In the genomic region with DNA sequence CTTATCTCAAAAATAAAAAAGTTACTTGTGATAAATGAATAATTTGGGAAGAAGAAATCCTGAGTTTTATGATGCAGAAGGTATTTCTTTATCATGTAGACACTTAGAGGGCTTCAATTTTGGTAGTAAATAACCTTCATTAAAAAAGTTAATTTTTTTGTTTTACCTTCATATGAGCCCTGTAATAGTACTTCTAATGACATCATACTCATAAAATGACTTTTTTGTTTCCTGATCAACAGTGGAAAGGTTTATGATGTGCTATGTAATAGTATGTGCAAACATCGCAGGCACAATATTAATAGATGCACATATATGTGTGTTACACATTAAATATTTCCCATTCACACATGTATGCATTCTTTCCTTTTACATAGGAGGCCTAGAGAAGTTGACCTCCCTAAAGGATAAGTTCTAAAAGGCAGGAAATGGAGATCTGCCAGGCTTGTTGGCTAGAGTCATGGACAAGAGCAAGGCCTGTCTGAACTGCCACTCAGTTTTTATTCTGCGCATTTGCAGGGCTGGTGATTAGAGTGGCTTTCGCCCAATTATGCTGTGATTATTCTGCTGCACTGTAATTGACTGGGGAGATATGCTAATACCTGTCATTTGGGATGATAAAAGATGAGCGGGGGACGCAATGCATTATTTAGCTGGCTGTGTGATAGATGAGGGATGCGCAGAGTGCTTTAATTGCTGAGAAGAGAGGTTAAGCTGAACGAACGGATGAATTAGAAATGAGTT, we compare ENCODE assay signal across 15 cellular contexts.
DNase-seq lines count a peak whose midpoint lies in the region; ATAC-seq, FAIRE-seq and TF ChIP-seq lines count a peak whose summit lies in the region.
"Had no signal": no experiment of that assay in that cellular context is flagged by ENCODE, and none has a peak within 500 bp of the region (broad histone marks: within the 10 kb centered on the region; RNA-seq: fewer than 3 reads in every experiment).

No MANE protein-coding gene starts in this region.

- H3K27ac Mint-ChIP-seq in nephron (peak overlapping the region; percentile 17 to 55 (median 37)), H9 (peak overlapping the region in 1 of 3 experiments; percentile 5; a peak in 1 of 7 replicates)
- H3K27ac Mint-ChIP-seq: activated CD4-positive, alpha-beta T cell treated with anti-CD3 and anti-CD28 coated beads, Interleukin-2, amount 10 ng/mL, durations not matched to agents 24 days and 14 days; activated naive CD4-positive, alpha-beta T cell treated with anti-CD3 and anti-CD28 coated beads for 36 hours had no signal

- ATAC-seq in GM21737 (IDR thresholded peaks at IDR 0.05; ENCODE audit: unreplicated experiment), result no peak
- ATAC-seq: mucosa of descending colon, sciatic nerve had no signal

- H3K79me2 ChIP-seq in H9 (ENCODE audit: insufficient read depth, low read length), result peaks cover 2% of the 10 kb centered on the region; the same call in 1 of the 2 replicates

- no peak for TF ChIP-seq CTCF in nephron (IDR thresholded peaks at IDR 0.05; ENCODE audit: unreplicated experiment in 3 of 3)
- TF ChIP-seq CTCF in H9 (conservative IDR thresholded peaks at IDR 0.05), result no peak

- no peak overlapping the region; the same call in 1 of the 2 replicates for H3K4ac ChIP-seq in H9 (ENCODE audit: low read depth, low read length)

- peaks cover 2% of the 10 kb centered on the region for H3K79me1 ChIP-seq in H9 (ENCODE audit: insufficient read depth, low read depth, low read length, poor library complexity, severe bottlenecking)

- H3K23ac ChIP-seq in H9 (ENCODE audit: insufficient read length, low read depth, low read length), result no peak overlapping the region

- H2BK12ac ChIP-seq in H9 (ENCODE audit: insufficient read length, low read depth, low read length), result no peak overlapping the region

- H3K9me3 Mint-ChIP-seq in nephron (no peaks in the 10 kb centered on the region), H9 (peaks cover 0 to 1% of the 10 kb centered on the region in 2 experiments; a peak in 2 of 5 replicates)
- H3K9me3 Mint-ChIP-seq: activated CD4-positive, alpha-beta T cell treated with anti-CD3 and anti-CD28 coated beads, Interleukin-2, amount 10 ng/mL, durations not matched to agents 24 days and 14 days; activated naive CD4-positive, alpha-beta T cell treated with anti-CD3 and anti-CD28 coated beads for 36 hours had no signal

- no peak for TF ChIP-seq POLR2A in GM12892 (IDR thresholded peaks at IDR 0.05; ENCODE audit: low read depth, low read length)

- H3K4me1 ChIP-seq in H9 (ENCODE audit: insufficient read depth, low read length), result peaks cover 4% of the 10 kb centered on the region; the same call in 1 of the 2 replicates

- H2AFZ ChIP-seq in H9 (ENCODE audit: low read length), result no peak overlapping the region

- no peak overlapping the region for H3K4me2 ChIP-seq in H9 (ENCODE audit: insufficient read depth, insufficient read length, low read length)

- H4K8ac ChIP-seq in H9 (replicated peaks; ENCODE audit: insufficient read length, low read depth, low read length), result no peak overlapping the region

- H2AK5ac ChIP-seq in H9 (ENCODE audit: insufficient read length, low read length), result no peak overlapping the region

- no peak overlapping the region for H3K27ac ChIP-seq in H9 (ENCODE audit: insufficient read length, low read depth, low read length)
- H3K27ac ChIP-seq: esophagus muscularis mucosa, suprapubic skin had no signal

- H2BK15ac ChIP-seq in H9 (ENCODE audit: low read depth, low read length), result no peak overlapping the region

- H3K9ac ChIP-seq in H9 (ENCODE audit: extremely low read depth, insufficient read length, low read length), result no peak overlapping the region

- no peak overlapping the region for H3K18ac ChIP-seq in H9 (ENCODE audit: insufficient read length, low read depth, low read length)

- 100% methylated on average over 3 of the region's 8 CpGs for WGBS in H9 (ENCODE audit: extremely low coverage, insufficient read length, low lambda C conversion rate)

- H3K27me3 Mint-ChIP-seq in nephron (ENCODE audit: low read depth) (no peaks in the 10 kb centered on the region), H9 (ENCODE audit: low read depth) (no peaks in the 10 kb centered on the region)
- H3K27me3 Mint-ChIP-seq: activated CD4-positive, alpha-beta T cell treated with anti-CD3 and anti-CD28 coated beads, Interleukin-2, amount 10 ng/mL, durations not matched to agents 24 days and 14 days had no signal

- no peak overlapping the region for H3K4me3 Mint-ChIP-seq in nephron
- no peak overlapping the region for H3K4me3 Mint-ChIP-seq in H9
- H3K4me3 Mint-ChIP-seq: activated CD4-positive, alpha-beta T cell treated with anti-CD3 and anti-CD28 coated beads, Interleukin-2, amount 10 ng/mL, durations not matched to agents 24 days and 14 days; activated naive CD4-positive, alpha-beta T cell treated with anti-CD3 and anti-CD28 coated beads for 36 hours had no signal

- H3K4me1 Mint-ChIP-seq in nephron, result peaks cover 34% of the 10 kb centered on the region
- H3K4me1 Mint-ChIP-seq in H9, result peaks cover 15 to 22% of the 10 kb centered on the region in 2 experiments

- H2BK120ac ChIP-seq in H9 (ENCODE audit: low read depth, low read length, poor library complexity, severe bottlenecking), result no peak overlapping the region

- no peak overlapping the region for H2BK20ac ChIP-seq in H9 (ENCODE audit: low read depth, low read length, poor library complexity, severe bottlenecking)

- no peak overlapping the region for H3K14ac ChIP-seq in H9 (ENCODE audit: insufficient read depth, low read length)

- H4K91ac ChIP-seq in H9 (ENCODE audit: insufficient read length, low read depth, low read length), result no peak overlapping the region

- no peaks in the 10 kb centered on the region for H4K20me1 ChIP-seq in H9 (ENCODE audit: control insufficient read depth, insufficient read depth, insufficient read length)

- no peak overlapping the region for H3T11ph ChIP-seq in H9 (ENCODE audit: low read length)

- no peaks in the 10 kb centered on the region for H3K27me3 ChIP-seq in H9 (ENCODE audit: insufficient read depth, low read length)
- H3K27me3 ChIP-seq: esophagus muscularis mucosa, suprapubic skin had no signal

- no peak for DNase-seq in GM12892 (ENCODE audit: insufficient read length)
- peak; percentile 27 for DNase-seq in NCI-H2081 treated with DMSO at 0.1 percent for 48 hours (lab: John Stamatoyannopoulos, UW)
- DNase-seq in dermis blood vessel endothelial cell, result peak; percentile 17
- no peak for DNase-seq in H9
- DNase-seq in DMS153 (lab: John Stamatoyannopoulos, UW), result no peak
- DNase-seq: activated CD4-positive, alpha-beta T cell treated with anti-CD3 and anti-CD28 coated beads, Interleukin-2, amount 10 ng/mL, durations not matched to agents 24 days and 14 days; activated naive CD4-positive, alpha-beta T cell treated with anti-CD3 and anti-CD28 coated beads for 36 hours; cerebellar nuclear complex; mucosa of descending colon; NCI-H187 had no signal

- H3K36me3 Mint-ChIP-seq in nephron (ENCODE audit: low read depth) (peaks cover 12% of the 10 kb centered on the region), H9 (ENCODE audit: insufficient read depth in 1 of 3, low read depth in 3 of 3) (peaks cover 0 to 12% (median 9%) of the 10 kb centered on the region in 3 experiments; a peak in 5 of 7 replicates)

- H3K23me2 ChIP-seq in H9 (ENCODE audit: insufficient read length, low read depth, low read length, poor library complexity, severe bottlenecking), result no peaks in the 10 kb centered on the region

- no peak overlapping the region for H2BK5ac ChIP-seq in H9 (ENCODE audit: insufficient read length, low read length)

- H4K5ac ChIP-seq in H9 (ENCODE audit: insufficient read length, low read depth, low read length), result no peak overlapping the region

- peak; percentile 77 for FAIRE-seq in GM12892 (lab: Jason Lieb, UNC)

- H3K56ac ChIP-seq in H9 (ENCODE audit: insufficient read length, low read depth, low read length), result no peak overlapping the region

- no peaks in the 10 kb centered on the region for H3K9me3 ChIP-seq in H9 (ENCODE audit: control insufficient read depth, low read depth, low read length)
- H3K9me3 ChIP-seq: esophagus muscularis mucosa, mucosa of descending colon, suprapubic skin had no signal

Comparison
In these comparisons a context has a peak if more than half of its experiments do, and no peak if none do; other contexts are left out.
1. DNase-seq: peak in NCI-H2081 treated with DMSO at 0.1 percent for 48 hours (single experiment) and dermis blood vessel endothelial cell (single experiment); none in GM12892 (single experiment), H9 (single experiment) and DMS153 (single experiment).